Comparison of ENCODE assay signal across 9 cellular contexts in genomic region chr7:69962077-69962855, GRCh38.
A peak's percentile ranks its signal among the peaks of the same experiment; 100 is the strongest.
DNase-seq lines count a peak whose midpoint lies in the region; ATAC-seq and TF ChIP-seq lines count a peak whose summit lies in the region.
"Had no signal": no experiment of that assay in that cellular context is flagged by ENCODE, and none has a peak within 500 bp of the region (broad histone marks: within the 10 kb centered on the region; RNA-seq: fewer than 3 reads in every experiment).

No MANE protein-coding gene starts in this region.

- H3K4me1 Mint-ChIP-seq in type B pancreatic cell (ENCODE audit: unreplicated experiment) = peaks cover 55% of the 10 kb centered on the region

- H3K27me3 Mint-ChIP-seq in type B pancreatic cell = no peaks in the 10 kb centered on the region

- peaks cover 0 to 34% of the 10 kb centered on the region in 2 donors for H3K4me1 ChIP-seq in right atrium auricular region
- H3K4me1 ChIP-seq: A549 had no signal

- H3K27ac ChIP-seq in right atrium auricular region = peak overlapping the region; percentile 7 to 48
- H3K27ac ChIP-seq: A549 had no signal

- no peak overlapping the region for H3K27ac Mint-ChIP-seq in type B pancreatic cell

- H3K4me3 ChIP-seq in right atrium auricular region (no peak overlapping the region), foreskin fibroblast (ENCODE audit: low read depth in 1 of 2, low read length in 2 of 2) (no peak overlapping the region)
- H3K4me3 ChIP-seq: A549 had no signal

- H3K27me3 ChIP-seq in right atrium auricular region = no peaks in the 10 kb centered on the region

- no peaks in the 10 kb centered on the region for H3K36me3 ChIP-seq in right atrium auricular region

- H3K36me3 Mint-ChIP-seq in type B pancreatic cell = no peaks in the 10 kb centered on the region

- TF ChIP-seq CTCF in right atrium auricular region (IDR thresholded peaks at IDR 0.05) = no peak
- no peak for TF ChIP-seq CTCF in type B pancreatic cell (conservative IDR thresholded peaks at IDR 0.05)
- no peak for TF ChIP-seq CTCF in foreskin fibroblast (IDR thresholded peaks at IDR 0.05; ENCODE audit: low read depth, low read length)

- DNase-seq in NCI-H2107 treated with DMSO at 0.1 percent for 48 hours (lab: John Stamatoyannopoulos, UW; ENCODE audit: unreplicated experiment) (peak; percentile 47), NCI-H2107 (lab: John Stamatoyannopoulos, UW) (no peak), NCI-H82 treated with DMSO at 0.1 percent for 48 hours (lab: John Stamatoyannopoulos, UW; ENCODE audit: unreplicated experiment) (peak; percentile 67), right atrium auricular region (ENCODE audit: low spot score) (no peak), type B pancreatic cell (ENCODE audit: extremely low spot score, unreplicated experiment) (no peak), foreskin fibroblast (no peak), activated gamma-delta T cell (lab: John Stamatoyannopoulos, UW) (no peak)

- H3K9me3 Mint-ChIP-seq in type B pancreatic cell = no peaks in the 10 kb centered on the region

- peak overlapping the region; percentile 18 for H3K4me3 Mint-ChIP-seq in type B pancreatic cell

- no peak for ATAC-seq in HG03025 (IDR thresholded peaks at IDR 0.05; ENCODE audit: low FRiP score, unreplicated experiment)
- ATAC-seq: A549 had no signal

- H3K9me3 ChIP-seq in right atrium auricular region = no peaks in the 10 kb centered on the region
- H3K9me3 ChIP-seq: A549 had no signal

Comparison
In these comparisons a context has a peak if more than half of its experiments do, and no peak if none do; other contexts are left out.
1. DNase-seq: peak in NCI-H2107 treated with DMSO at 0.1 percent for 48 hours (single experiment) and NCI-H82 treated with DMSO at 0.1 percent for 48 hours (single experiment); none in NCI-H2107 (single experiment), right atrium auricular region (single experiment), type B pancreatic cell (single experiment), foreskin fibroblast (0 of 2) and activated gamma-delta T cell (single experiment).